ENCODE assay signal across 28 cellular contexts in genomic region chr19:30504272-30504671, GRCh38.
"Had no signal": no experiment of that assay in that cellular context is flagged by ENCODE, and none has a peak within 500 bp of the region (broad histone marks: within the 10 kb centered on the region; RNA-seq: fewer than 3 reads in every experiment).

No MANE protein-coding gene starts in this region.

- H3K27me3 ChIP-seq: testis, thyroid gland, tibial nerve, transverse colon, upper lobe of left lung, upper lobe of right lung, uterus, vagina had no signal

- ATAC-seq: stimulated activated effector memory CD8-positive, alpha-beta T cell treated with anti-CD3 and anti-CD28 coated beads, Interleukin-12 subunit alpha, Interleukin-12 subunit beta, amount 100 ng/mL, for 72 hours; stimulated activated memory B cell treated with anti-CD40 and anti-IgM and Interleukin-4, amounts not matched to agents 10 μg/mL and 1 μg/mL and 100 μg/mL, for 72 hours; stimulated activated naive B cell treated with anti-CD40 and anti-IgM and Interleukin-4, amounts not matched to agents 10 μg/mL and 1 μg/mL and 100 μg/mL, for 72 hours; stimulated activated naive CD8-positive, alpha-beta T cell treated with anti-CD3 and anti-CD28 coated beads, Interleukin-15, amount 100 ng/mL, for 72 hours; stimulated activated naive CD8-positive, alpha-beta T cell treated with anti-CD3 and anti-CD28 coated beads, Interleukin-15, Interleukin-2, amounts not matched to agents 100 U/mL and 50 U/mL, for 24 hours; upper lobe of right lung had no signal

- H3K9me3 Mint-ChIP-seq: stimulated activated effector memory CD8-positive, alpha-beta T cell treated with anti-CD3 and anti-CD28 coated beads, Interleukin-12 subunit alpha, Interleukin-12 subunit beta, amount 100 ng/mL, for 72 hours; stimulated activated naive CD8-positive, alpha-beta T cell treated with anti-CD3 and anti-CD28 coated beads, Interleukin-15, amount 100 ng/mL, for 72 hours; stimulated activated naive CD8-positive, alpha-beta T cell treated with anti-CD3 and anti-CD28 coated beads, Interleukin-15, Interleukin-2, amounts not matched to agents 100 ng/mL and 50 ng/mL, for 24 hours; type B pancreatic cell had no signal

- H3K9me3 ChIP-seq: stomach, suprapubic skin, testis, thoracic aorta, thyroid gland, tibial artery, tibial nerve, transverse colon, upper lobe of left lung, upper lobe of right lung, uterus, vagina had no signal

- H3K27ac Mint-ChIP-seq: stimulated activated effector memory CD8-positive, alpha-beta T cell treated with anti-CD3 and anti-CD28 coated beads, Interleukin-12 subunit alpha, Interleukin-12 subunit beta, amount 100 ng/mL, for 72 hours; stimulated activated memory B cell treated with anti-CD40 and anti-IgM and Interleukin-4, amounts not matched to agents 10 μg/mL and 1 μg/mL and 100 μg/mL, for 72 hours; stimulated activated naive B cell treated with anti-CD40 and anti-IgM and Interleukin-4, amounts not matched to agents 10 μg/mL and 1 μg/mL and 100 μg/mL, for 72 hours; stimulated activated naive CD8-positive, alpha-beta T cell treated with anti-CD3 and anti-CD28 coated beads, Interleukin-15, amount 100 ng/mL, for 72 hours; stimulated activated naive CD8-positive, alpha-beta T cell treated with anti-CD3 and anti-CD28 coated beads, Interleukin-15, Interleukin-2, amounts not matched to agents 100 ng/mL and 50 ng/mL, for 24 hours; type B pancreatic cell had no signal

- H3K36me3 ChIP-seq: stomach, suprapubic skin, thoracic aorta, thyroid gland, tibial artery, tibial nerve, transverse colon, upper lobe of left lung, upper lobe of right lung, uterus, vagina had no signal

- H3K4me1 Mint-ChIP-seq: stimulated activated effector memory CD8-positive, alpha-beta T cell treated with anti-CD3 and anti-CD28 coated beads, Interleukin-12 subunit alpha, Interleukin-12 subunit beta, amount 100 ng/mL, for 72 hours; stimulated activated memory B cell treated with anti-CD40 and anti-IgM and Interleukin-4, amounts not matched to agents 10 μg/mL and 1 μg/mL and 100 μg/mL, for 72 hours; stimulated activated naive B cell treated with anti-CD40 and anti-IgM and Interleukin-4, amounts not matched to agents 10 μg/mL and 1 μg/mL and 100 μg/mL, for 72 hours; stimulated activated naive CD8-positive, alpha-beta T cell treated with anti-CD3 and anti-CD28 coated beads, Interleukin-15, amount 100 ng/mL, for 72 hours had no signal

- H3K4me1 ChIP-seq: stomach, suprapubic skin, testis, thyroid gland, tibial artery, tibial nerve, transverse colon, upper lobe of left lung, upper lobe of right lung, uterus, vagina had no signal

- H3K36me3 Mint-ChIP-seq: stimulated activated effector memory CD8-positive, alpha-beta T cell treated with anti-CD3 and anti-CD28 coated beads, Interleukin-12 subunit alpha, Interleukin-12 subunit beta, amount 100 ng/mL, for 72 hours; stimulated activated memory B cell treated with anti-CD40 and anti-IgM and Interleukin-4, amounts not matched to agents 10 μg/mL and 1 μg/mL and 100 μg/mL, for 72 hours; stimulated activated naive B cell treated with anti-CD40 and anti-IgM and Interleukin-4, amounts not matched to agents 10 μg/mL and 1 μg/mL and 100 μg/mL, for 72 hours; type B pancreatic cell had no signal

- H3K27ac ChIP-seq: stomach, suprapubic skin, testis, thoracic aorta, thyroid gland, tibial artery, tibial nerve, transverse colon, upper lobe of left lung, upper lobe of right lung, uterus, vagina had no signal

- H3K4me3 Mint-ChIP-seq: stimulated activated effector memory CD8-positive, alpha-beta T cell treated with anti-CD3 and anti-CD28 coated beads, Interleukin-12 subunit alpha, Interleukin-12 subunit beta, amount 100 ng/mL, for 72 hours; stimulated activated memory B cell treated with anti-CD40 and anti-IgM and Interleukin-4, amounts not matched to agents 10 μg/mL and 1 μg/mL and 100 μg/mL, for 72 hours; stimulated activated naive B cell treated with anti-CD40 and anti-IgM and Interleukin-4, amounts not matched to agents 10 μg/mL and 1 μg/mL and 100 μg/mL, for 72 hours; stimulated activated naive CD8-positive, alpha-beta T cell treated with anti-CD3 and anti-CD28 coated beads, Interleukin-15, amount 100 ng/mL, for 72 hours; stimulated activated naive CD8-positive, alpha-beta T cell treated with anti-CD3 and anti-CD28 coated beads, Interleukin-15, Interleukin-2, amounts not matched to agents 100 ng/mL and 50 ng/mL, for 24 hours; type B pancreatic cell had no signal

- H3K4me3 ChIP-seq: stomach, suprapubic skin, testis, thoracic aorta, thyroid gland, tibial artery, tibial nerve, transverse colon, upper lobe of left lung, upper lobe of right lung, uterus, vagina had no signal

- H3K27me3 Mint-ChIP-seq: stimulated activated memory B cell treated with anti-CD40 and anti-IgM and Interleukin-4, amounts not matched to agents 10 μg/mL and 1 μg/mL and 100 μg/mL, for 72 hours; stimulated activated naive CD8-positive, alpha-beta T cell treated with anti-CD3 and anti-CD28 coated beads, Interleukin-15, amount 100 ng/mL, for 72 hours had no signal

- DNase-seq: stimulated activated CD4-positive, alpha-beta T cell treated with anti-CD3 and anti-CD28 coated beads, Interleukin-2, amount 100 ng/mL, for 48 hours; stimulated activated CD4-positive, alpha-beta T cell treated with anti-CD3 and anti-CD28 coated beads, Interleukin-4, amount 100 ng/mL, for 1 hour; stimulated activated CD4-positive, alpha-beta T cell treated with anti-CD3 and anti-CD28 coated beads, Interleukin-4, amount 100 ng/mL, for 24 hours; stimulated activated CD4-positive, alpha-beta T cell treated with anti-CD3 and anti-CD28 coated beads, Interleukin-4, amount 100 ng/mL, for 4 hours; stimulated activated CD8-positive, alpha-beta memory T cell treated with anti-CD3 and anti-CD28 coated beads, Interleukin-4, amount 100 ng/mL, for 48 hours; stimulated activated naive B cell treated with anti-CD40 and anti-IgM and Interleukin-4, amounts not matched to agents 10 μg/mL and 1 μg/mL and 100 μg/mL, for 72 hours; stimulated activated naive CD4-positive, alpha-beta T cell; stimulated activated naive CD4-positive, alpha-beta T cell treated with Interleukin-2 at 50 U/mL for 16 hours; stimulated activated naive CD8-positive, alpha-beta T cell treated with anti-CD3 and anti-CD28 coated beads, Interleukin-15, amount 100 ng/mL, for 72 hours; stimulated activated naive CD8-positive, alpha-beta T cell treated with anti-CD3 and anti-CD28 coated beads, Interleukin-15, Interleukin-2, amounts not matched to agents 100 U/mL and 50 U/mL, for 24 hours; stomach; substantia nigra; testis; thyroid gland; tibial artery; transverse colon; trophoblast cell; upper lobe of left lung; upper lobe of right lung; uterus had no signal
